8 cellular contexts compared by ENCODE assay signal in the genomic region with DNA sequence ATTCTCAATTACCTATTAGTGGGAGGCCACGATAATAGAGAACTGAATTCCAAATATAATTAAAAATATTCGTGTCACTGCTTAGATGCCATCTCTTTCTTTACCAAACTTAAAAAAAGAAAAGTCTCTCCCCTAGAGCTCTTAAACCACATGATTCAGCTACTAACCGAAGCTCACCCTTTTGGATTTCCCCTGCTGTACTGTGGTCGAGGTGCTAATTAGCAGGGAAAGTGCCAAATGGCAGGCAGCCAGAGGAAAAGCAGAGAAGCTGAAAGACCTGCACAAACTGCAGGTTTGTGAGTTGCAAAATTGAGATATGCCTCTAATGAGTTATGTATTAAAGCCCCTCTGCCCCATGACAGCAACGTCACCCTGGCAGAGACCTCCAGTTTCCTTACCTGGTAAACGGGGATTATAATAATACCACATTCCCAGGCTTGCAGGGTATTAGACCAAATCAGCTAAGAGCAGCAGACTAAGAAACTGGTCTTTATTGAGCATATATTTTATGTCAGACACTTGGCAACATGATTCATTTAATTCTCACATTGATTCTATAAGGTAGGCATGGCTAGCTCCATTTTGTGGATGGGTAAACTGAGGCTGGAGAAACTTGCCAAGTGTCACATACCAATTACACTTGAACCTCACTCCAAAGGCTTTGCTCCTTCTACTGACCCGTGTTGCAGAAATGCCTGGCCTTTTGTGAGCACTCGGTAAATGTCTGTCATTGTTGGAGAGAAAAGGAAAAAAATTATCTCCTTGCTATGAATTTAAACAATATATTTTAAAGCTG.
DNase-seq lines count a peak whose midpoint lies in the region; ATAC-seq and TF ChIP-seq lines count a peak whose summit lies in the region.

No MANE protein-coding gene starts in this region.

- peaks cover 15% of the 10 kb centered on the region; the same call in 1 of the 2 replicates for H3F3A ChIP-seq in PC-9 (ENCODE audit: insufficient read depth, low read depth)

- H3K4me3 ChIP-seq in PC-9 = no peak overlapping the region
- no peak overlapping the region for H3K4me3 ChIP-seq in liver (ENCODE audit: low read depth in 1 of 3, low read length in 3 of 3)
- H3K4me3 ChIP-seq in esophagus squamous epithelium = no peak overlapping the region

- POLR2A ChIA-PET in PC-9 (lab: Charles Lee; ENCODE audit: unreplicated experiment) = interaction anchor here (0.7 kb wide), 1 partner anchor 422 kb away, joined by 4 read pairs; no protein-coding TSS in a partner anchor

- H3K27me3 ChIP-seq in PC-9 (ENCODE audit: insufficient read depth, low read depth) (no peaks in the 10 kb centered on the region), liver (ENCODE audit: control insufficient read depth in 4 of 4, insufficient read depth in 4 of 4, low read length in 3 of 4) (no peaks in the 10 kb centered on the region), esophagus squamous epithelium (peaks cover 0 to 5% (median 0%) of the 10 kb centered on the region in 4 donors)

- H3K9me3 ChIP-seq in PC-9 (ENCODE audit: insufficient read depth, low read depth) (0 out of 2 replicates have a peak, but pooled peaks cover 3% of the 10 kb centered on the region), liver (ENCODE audit: control insufficient read depth in 4 of 4, low read length in 3 of 4) (no peaks in the 10 kb centered on the region), esophagus squamous epithelium (no peaks in the 10 kb centered on the region)

- BruUV-seq in PC-9 (replicated peaks; lab: Mats Ljungman, UMichigan) = no TSS peak

- no peak for TF ChIP-seq CTCF in PC-9 (conservative IDR thresholded peaks at IDR 0.05)
- no peak for TF ChIP-seq CTCF in liver (IDR thresholded peaks at IDR 0.05; ENCODE audit: low read depth, low read length, missing input control)
- no peak for TF ChIP-seq CTCF in esophagus squamous epithelium (IDR thresholded peaks at IDR 0.05)

- TF ChIP-seq RAD21 in liver (IDR thresholded peaks at IDR 0.05) = no peak

- no peak for TF ChIP-seq POLR2A in esophagus squamous epithelium (IDR thresholded peaks at IDR 0.05)

- H3K27ac ChIP-seq in PC-9 = no peak overlapping the region
- peak overlapping the region; percentile 75 to 92 for H3K27ac ChIP-seq in liver (ENCODE audit: low read depth in 1 of 2, low read length in 2 of 2)
- no peak overlapping the region for H3K27ac ChIP-seq in esophagus squamous epithelium

- no peak overlapping the region for H3K4me2 ChIP-seq in PC-9

- H3K4me1 ChIP-seq in PC-9 (replicated peaks; ENCODE audit: insufficient read depth) = peaks cover 40% of the 10 kb centered on the region
- peaks cover 0 to 32% (median 21%) of the 10 kb centered on the region in 4 donors for H3K4me1 ChIP-seq in liver (ENCODE audit: control insufficient read depth in 4 of 4, insufficient read depth in 4 of 4, low read length in 3 of 4)
- H3K4me1 ChIP-seq in esophagus squamous epithelium = peaks cover 0 to 20% (median 13%) of the 10 kb centered on the region in 3 donors

- DNase-seq in NCI-H345 (lab: John Stamatoyannopoulos, UW) = peak; percentile 52
- DNase-seq in NCI-H345 treated with DMSO at 0.1 percent for 48 hours (lab: John Stamatoyannopoulos, UW; ENCODE audit: unreplicated experiment) = no peak
- peak; percentile 55 to 60 for DNase-seq in PC-9
- peak; percentile 87 for DNase-seq in activated effector memory CD4-positive, alpha-beta T cell treated with anti-CD3 and anti-CD28 coated beads, Interleukin-2, amount 50 U/mL, for 16 hours
- DNase-seq in stimulated activated CD8-positive, alpha-beta memory T cell treated with anti-CD3 and anti-CD28 coated beads, Interleukin-7, amount 100 ng/mL, for 24 hours (ENCODE audit: low read depth) = peak; percentile 50
- no peak for DNase-seq in esophagus squamous epithelium (lab: John Stamatoyannopoulos, UW)

- 46% methylated on average over 8 of the region's 8 CpGs for whole genome bisulfite sequencing in liver
- 24 to 27% methylated on average over 8 of the region's 8 CpGs for WGBS in esophagus squamous epithelium, 2 donors

- intact Hi-C loops in PC-9 (cut with micrococcal nuclease; ENCODE audit: unreplicated experiment) (loop anchor here (5.0 kb wide), 1 partner anchor 711 kb away; the partner anchor contains the start of gene TRIB2), esophagus squamous epithelium (cut with DNase I) (no loop called here)

- H4K20me1 ChIP-seq in PC-9 (ENCODE audit: insufficient read depth) = no peaks in the 10 kb centered on the region

- no peak overlapping the region for H2AFZ ChIP-seq in PC-9

- ATAC-seq in HG03108 (IDR thresholded peaks at IDR 0.05; ENCODE audit: unreplicated experiment) = peak; percentile 67

- H3K9ac ChIP-seq in liver (ENCODE audit: low read depth in 1 of 2, low read length in 2 of 2) = no peak overlapping the region

- CTCF ChIA-PET in PC-9 (lab: Charles Lee) = no interaction called here

- no peaks in the 10 kb centered on the region for H3K79me2 ChIP-seq in PC-9 (ENCODE audit: low read depth)

- no peaks in the 10 kb centered on the region for H3K36me3 ChIP-seq in PC-9 (ENCODE audit: low read depth)
- no peaks in the 10 kb centered on the region for H3K36me3 ChIP-seq in liver (ENCODE audit: control insufficient read depth in 4 of 4, insufficient read depth in 3 of 4, low read depth in 1 of 4, low read length in 3 of 4)
- H3K36me3 ChIP-seq in esophagus squamous epithelium = no peaks in the 10 kb centered on the region

- no peaks in the 10 kb centered on the region for H3K9me2 ChIP-seq in PC-9 (ENCODE audit: insufficient read depth)

TF ChIP-seq in liver, 16 proteins besides CTCF, POLR2A, EP300 and RAD21:
- TF ChIP-seq GABPA (IDR thresholded peaks at IDR 0.05 in 1 of 2, conservative IDR thresholded peaks at IDR 0.05 in 1 of 2) (no peak), HNF4A (conservative IDR thresholded peaks at IDR 0.05) (no peak), MAX (IDR thresholded peaks at IDR 0.05) (no peak), TAF1 (conservative IDR thresholded peaks at IDR 0.05) (no peak), RXRA (IDR thresholded peaks at IDR 0.05) (no peak), NR2F2 (IDR thresholded peaks at IDR 0.05) (no peak), YY1 (IDR thresholded peaks at IDR 0.05) (no peak), JUND (IDR thresholded peaks at IDR 0.05) (no peak), SP1 (IDR thresholded peaks at IDR 0.05) (no peak), FOXA2 (IDR thresholded peaks at IDR 0.05) (no peak), EGR1 (IDR thresholded peaks at IDR 0.05; ENCODE audit: low read depth in 2 of 2) (no peak), FOXA1 (IDR thresholded peaks at IDR 0.05) (no peak), ATF3 (IDR thresholded peaks at IDR 0.05) (no peak), HNF4G (IDR thresholded peaks at IDR 0.05) (no peak)
- TF ChIP-seq, protein P1, sequence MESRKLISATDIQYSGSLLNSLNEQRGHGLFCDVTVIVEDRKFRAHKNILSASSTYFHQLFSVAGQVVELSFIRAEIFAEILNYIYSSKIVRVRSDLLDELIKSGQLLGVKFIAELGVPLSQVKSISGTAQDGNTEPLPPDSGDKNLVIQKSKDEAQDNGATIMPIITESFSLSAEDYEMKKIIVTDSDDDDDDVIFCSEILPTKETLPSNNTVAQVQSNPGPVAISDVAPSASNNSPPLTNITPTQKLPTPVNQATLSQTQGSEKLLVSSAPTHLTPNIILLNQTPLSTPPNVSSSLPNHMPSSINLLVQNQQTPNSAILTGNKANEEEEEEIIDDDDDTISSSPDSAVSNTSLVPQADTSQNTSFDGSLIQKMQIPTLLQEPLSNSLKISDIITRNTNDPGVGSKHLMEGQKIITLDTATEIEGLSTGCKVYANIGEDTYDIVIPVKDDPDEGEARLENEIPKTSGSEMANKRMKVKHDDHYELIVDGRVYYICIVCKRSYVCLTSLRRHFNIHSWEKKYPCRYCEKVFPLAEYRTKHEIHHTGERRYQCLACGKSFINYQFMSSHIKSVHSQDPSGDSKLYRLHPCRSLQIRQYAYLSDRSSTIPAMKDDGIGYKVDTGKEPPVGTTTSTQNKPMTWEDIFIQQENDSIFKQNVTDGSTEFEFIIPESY (IDR thresholded peaks at IDR 0.05) = no peak
- TF ChIP-seq, protein P2, sequence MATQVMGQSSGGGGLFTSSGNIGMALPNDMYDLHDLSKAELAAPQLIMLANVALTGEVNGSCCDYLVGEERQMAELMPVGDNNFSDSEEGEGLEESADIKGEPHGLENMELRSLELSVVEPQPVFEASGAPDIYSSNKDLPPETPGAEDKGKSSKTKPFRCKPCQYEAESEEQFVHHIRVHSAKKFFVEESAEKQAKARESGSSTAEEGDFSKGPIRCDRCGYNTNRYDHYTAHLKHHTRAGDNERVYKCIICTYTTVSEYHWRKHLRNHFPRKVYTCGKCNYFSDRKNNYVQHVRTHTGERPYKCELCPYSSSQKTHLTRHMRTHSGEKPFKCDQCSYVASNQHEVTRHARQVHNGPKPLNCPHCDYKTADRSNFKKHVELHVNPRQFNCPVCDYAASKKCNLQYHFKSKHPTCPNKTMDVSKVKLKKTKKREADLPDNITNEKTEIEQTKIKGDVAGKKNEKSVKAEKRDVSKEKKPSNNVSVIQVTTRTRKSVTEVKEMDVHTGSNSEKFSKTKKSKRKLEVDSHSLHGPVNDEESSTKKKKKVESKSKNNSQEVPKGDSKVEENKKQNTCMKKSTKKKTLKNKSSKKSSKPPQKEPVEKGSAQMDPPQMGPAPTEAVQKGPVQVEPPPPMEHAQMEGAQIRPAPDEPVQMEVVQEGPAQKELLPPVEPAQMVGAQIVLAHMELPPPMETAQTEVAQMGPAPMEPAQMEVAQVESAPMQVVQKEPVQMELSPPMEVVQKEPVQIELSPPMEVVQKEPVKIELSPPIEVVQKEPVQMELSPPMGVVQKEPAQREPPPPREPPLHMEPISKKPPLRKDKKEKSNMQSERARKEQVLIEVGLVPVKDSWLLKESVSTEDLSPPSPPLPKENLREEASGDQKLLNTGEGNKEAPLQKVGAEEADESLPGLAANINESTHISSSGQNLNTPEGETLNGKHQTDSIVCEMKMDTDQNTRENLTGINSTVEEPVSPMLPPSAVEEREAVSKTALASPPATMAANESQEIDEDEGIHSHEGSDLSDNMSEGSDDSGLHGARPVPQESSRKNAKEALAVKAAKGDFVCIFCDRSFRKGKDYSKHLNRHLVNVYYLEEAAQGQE (IDR thresholded peaks at IDR 0.05) = no peak

Comparison
In these comparisons a context has a peak if more than half of its experiments do, and no peak if none do; other contexts are left out.
1. DNase-seq: peak in NCI-H345 (single experiment), PC-9 (2 of 2), activated effector memory CD4-positive, alpha-beta T cell treated with anti-CD3 and anti-CD28 coated beads, Interleukin-2, amount 50 U/mL, for 16 hours (single experiment) and stimulated activated CD8-positive, alpha-beta memory T cell treated with anti-CD3 and anti-CD28 coated beads, Interleukin-7, amount 100 ng/mL, for 24 hours (single experiment); none in NCI-H345 treated with DMSO at 0.1 percent for 48 hours (single experiment) and esophagus squamous epithelium (single experiment).
2. H3K27ac ChIP-seq: peak in liver (2 of 2); none in PC-9 (single experiment) and esophagus squamous epithelium (0 of 4).